ENCODE assay signal across 2 cellular contexts in the genomic region with DNA sequence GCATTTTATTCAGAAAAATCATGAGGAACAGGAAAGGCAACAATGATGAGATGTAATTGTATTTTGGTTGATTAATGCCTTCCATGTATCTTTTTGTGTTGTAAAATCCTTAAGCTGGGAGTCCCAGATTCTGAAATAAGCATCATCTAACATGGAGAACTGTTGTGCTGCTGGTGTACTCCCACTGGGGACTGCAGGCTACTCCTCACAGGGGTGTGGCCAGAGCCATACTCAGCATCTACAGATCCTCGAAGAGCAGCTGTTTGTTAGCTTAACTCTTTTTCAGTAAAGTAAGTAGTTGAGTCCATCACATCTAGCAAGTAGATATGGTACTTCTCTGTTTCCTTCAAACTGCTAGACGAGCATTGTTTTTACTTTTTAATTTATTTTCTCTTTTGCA.
TF ChIP-seq lines count a peak whose summit lies in the region.

No MANE protein-coding gene starts in this region.

TF ChIP-seq in GM23338, 12 proteins besides CTCF, POLR2A, EP300 and RAD21 (continues in another document):
- TF ChIP-seq NANOG (IDR thresholded peaks at IDR 0.05; ENCODE audit: borderline replicate concordance) (no peak), ZNF114 (CRISPR knock-in tag; IDR thresholded peaks at IDR 0.05) (no peak), POLR2AphosphoS5 (IDR thresholded peaks at IDR 0.05; ENCODE audit: low read depth) (no peak), STAT1 (IDR thresholded peaks at IDR 0.05; ENCODE audit: unreplicated experiment) (no peak), CREB1 (CRISPR knock-in tag; IDR thresholded peaks at IDR 0.05; ENCODE audit: low read depth) (no peak), JUNB (IDR thresholded peaks at IDR 0.05; ENCODE audit: unreplicated experiment) (no peak), EZH2phosphoT487 (IDR thresholded peaks at IDR 0.05; ENCODE audit: unreplicated experiment) (no peak), ZNF331 (CRISPR knock-in tag; IDR thresholded peaks at IDR 0.05; ENCODE audit: low read depth) (no peak), EZH2 (IDR thresholded peaks at IDR 0.05; ENCODE audit: low read depth, unreplicated experiment) (no peak)
- TF ChIP-seq, protein P1, sequence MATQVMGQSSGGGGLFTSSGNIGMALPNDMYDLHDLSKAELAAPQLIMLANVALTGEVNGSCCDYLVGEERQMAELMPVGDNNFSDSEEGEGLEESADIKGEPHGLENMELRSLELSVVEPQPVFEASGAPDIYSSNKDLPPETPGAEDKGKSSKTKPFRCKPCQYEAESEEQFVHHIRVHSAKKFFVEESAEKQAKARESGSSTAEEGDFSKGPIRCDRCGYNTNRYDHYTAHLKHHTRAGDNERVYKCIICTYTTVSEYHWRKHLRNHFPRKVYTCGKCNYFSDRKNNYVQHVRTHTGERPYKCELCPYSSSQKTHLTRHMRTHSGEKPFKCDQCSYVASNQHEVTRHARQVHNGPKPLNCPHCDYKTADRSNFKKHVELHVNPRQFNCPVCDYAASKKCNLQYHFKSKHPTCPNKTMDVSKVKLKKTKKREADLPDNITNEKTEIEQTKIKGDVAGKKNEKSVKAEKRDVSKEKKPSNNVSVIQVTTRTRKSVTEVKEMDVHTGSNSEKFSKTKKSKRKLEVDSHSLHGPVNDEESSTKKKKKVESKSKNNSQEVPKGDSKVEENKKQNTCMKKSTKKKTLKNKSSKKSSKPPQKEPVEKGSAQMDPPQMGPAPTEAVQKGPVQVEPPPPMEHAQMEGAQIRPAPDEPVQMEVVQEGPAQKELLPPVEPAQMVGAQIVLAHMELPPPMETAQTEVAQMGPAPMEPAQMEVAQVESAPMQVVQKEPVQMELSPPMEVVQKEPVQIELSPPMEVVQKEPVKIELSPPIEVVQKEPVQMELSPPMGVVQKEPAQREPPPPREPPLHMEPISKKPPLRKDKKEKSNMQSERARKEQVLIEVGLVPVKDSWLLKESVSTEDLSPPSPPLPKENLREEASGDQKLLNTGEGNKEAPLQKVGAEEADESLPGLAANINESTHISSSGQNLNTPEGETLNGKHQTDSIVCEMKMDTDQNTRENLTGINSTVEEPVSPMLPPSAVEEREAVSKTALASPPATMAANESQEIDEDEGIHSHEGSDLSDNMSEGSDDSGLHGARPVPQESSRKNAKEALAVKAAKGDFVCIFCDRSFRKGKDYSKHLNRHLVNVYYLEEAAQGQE (IDR thresholded peaks at IDR 0.05; ENCODE audit: unreplicated experiment) = no peak
- TF ChIP-seq, protein P2, sequence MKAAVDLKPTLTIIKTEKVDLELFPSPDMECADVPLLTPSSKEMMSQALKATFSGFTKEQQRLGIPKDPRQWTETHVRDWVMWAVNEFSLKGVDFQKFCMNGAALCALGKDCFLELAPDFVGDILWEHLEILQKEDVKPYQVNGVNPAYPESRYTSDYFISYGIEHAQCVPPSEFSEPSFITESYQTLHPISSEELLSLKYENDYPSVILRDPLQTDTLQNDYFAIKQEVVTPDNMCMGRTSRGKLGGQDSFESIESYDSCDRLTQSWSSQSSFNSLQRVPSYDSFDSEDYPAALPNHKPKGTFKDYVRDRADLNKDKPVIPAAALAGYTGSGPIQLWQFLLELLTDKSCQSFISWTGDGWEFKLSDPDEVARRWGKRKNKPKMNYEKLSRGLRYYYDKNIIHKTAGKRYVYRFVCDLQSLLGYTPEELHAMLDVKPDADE (IDR thresholded peaks at IDR 0.05) = no peak

TF ChIP-seq in H1, 55 proteins besides CTCF, POLR2A, EP300 and RAD21:
- TF ChIP-seq TAF7 (optimal IDR thresholded peaks at IDR 0.05; ENCODE audit: borderline replicate concordance, low read depth, low read length) (no peak), JUN (IDR thresholded peaks at IDR 0.05; ENCODE audit: low read depth, low read length) (no peak), JUND (IDR thresholded peaks at IDR 0.05; ENCODE audit: low read length) (no peak), CHD1 (IDR thresholded peaks at IDR 0.05; ENCODE audit: low read depth, low read length) (no peak)
